Comparison of ENCODE assay signal across 8 cellular contexts in genomic region chr17:16491131-16491702, GRCh38. TPM values are rescaled to one million over a fixed set of nuclear protein-coding genes. Genes with fewer than 3 reads are reported as not detected.
DNase-seq lines count a peak whose midpoint lies in the region; ATAC-seq and TF ChIP-seq lines count a peak whose summit lies in the region.

No MANE protein-coding gene starts in this region.

- H3K9me3 ChIP-seq in heart right ventricle (no peaks in the 10 kb centered on the region), skeletal muscle satellite cell (replicated peaks; ENCODE audit: low read length) (no peaks in the 10 kb centered on the region)

- WGBS in heart right ventricle, 2 donors = 8 to 9% methylated on average over 27 of the region's 28 CpGs

- H3K27me3 ChIP-seq in heart right ventricle (peaks cover 0 to 26% (median 0%) of the 10 kb centered on the region in 7 donors), skeletal muscle satellite cell (ENCODE audit: control insufficient read depth, insufficient read depth, low read length) (peaks cover 62% of the 10 kb centered on the region)

- H3K9ac ChIP-seq in skeletal muscle satellite cell (ENCODE audit: low read depth, low read length) = no peak overlapping the region

- ATAC-seq in heart right ventricle = no peak
- no peak for ATAC-seq in HG02571 (IDR thresholded peaks at IDR 0.05; ENCODE audit: unreplicated experiment)

- no peaks in the 10 kb centered on the region for H3K9me3 Mint-ChIP-seq in activated CD4-positive, alpha-beta T cell treated with anti-CD3 and anti-CD28 coated beads, Interleukin-2, amount 10 ng/mL, durations not matched to agents 24 days and 14 days

- peaks cover 12 to 39% (median 22%) of the 10 kb centered on the region in 9 donors for H3K4me1 ChIP-seq in heart right ventricle
- H3K4me1 ChIP-seq in skeletal muscle satellite cell (ENCODE audit: control insufficient read depth, insufficient read depth, low read length) = peaks cover 9% of the 10 kb centered on the region

- H3K36me3 ChIP-seq in heart right ventricle (no peaks in the 10 kb centered on the region), skeletal muscle satellite cell (ENCODE audit: insufficient read depth, low read length) (no peaks in the 10 kb centered on the region)

- H3K27me3 Mint-ChIP-seq in activated CD4-positive, alpha-beta T cell treated with anti-CD3 and anti-CD28 coated beads, Interleukin-2, amount 10 ng/mL, durations not matched to agents 24 days and 14 days = peaks cover 50% of the 10 kb centered on the region

- peak; percentile 25 for DNase-seq in NCI-H82 (lab: John Stamatoyannopoulos, UW)
- DNase-seq in NCI-H82 treated with DMSO at 0.1 percent for 48 hours (lab: John Stamatoyannopoulos, UW; ENCODE audit: unreplicated experiment) = no peak
- DNase-seq in activated CD4-positive, alpha-beta T cell treated with anti-CD3 and anti-CD28 coated beads, Interleukin-2, amount 10 ng/mL, durations not matched to agents 24 days and 14 days = peak; percentile 67
- DNase-seq in heart right ventricle = no peak
- no peak for DNase-seq in T1000 (lab: John Stamatoyannopoulos, UW)
- DNase-seq in 8988T = no peak

- no peaks in the 10 kb centered on the region for H3K36me3 Mint-ChIP-seq in activated CD4-positive, alpha-beta T cell treated with anti-CD3 and anti-CD28 coated beads, Interleukin-2, amount 10 ng/mL, durations not matched to agents 24 days and 14 days (ENCODE audit: low read depth)

- H3K4me2 ChIP-seq in skeletal muscle satellite cell (ENCODE audit: low read length) = peak overlapping the region; percentile 80

- H3K27ac ChIP-seq in heart right ventricle = peak overlapping the region in 1 of 10 donors; percentile 20

- peak overlapping the region; percentile 59 for H3K4me3 Mint-ChIP-seq in activated CD4-positive, alpha-beta T cell treated with anti-CD3 and anti-CD28 coated beads, Interleukin-2, amount 10 ng/mL, durations not matched to agents 24 days and 14 days

- no peak overlapping the region for H3K27ac Mint-ChIP-seq in activated CD4-positive, alpha-beta T cell treated with anti-CD3 and anti-CD28 coated beads, Interleukin-2, amount 10 ng/mL, durations not matched to agents 24 days and 14 days

- H3K4me3 ChIP-seq in heart right ventricle (peak overlapping the region in 9 of 10 donors; percentile 51 to 70 (median 59)), skeletal muscle satellite cell (ENCODE audit: low read length) (peak overlapping the region; percentile 26)

- no peak for TF ChIP-seq CTCF in heart right ventricle (IDR thresholded peaks at IDR 0.05)

- peaks cover 3% of the 10 kb centered on the region for H3K4me1 Mint-ChIP-seq in activated CD4-positive, alpha-beta T cell treated with anti-CD3 and anti-CD28 coated beads, Interleukin-2, amount 10 ng/mL, durations not matched to agents 24 days and 14 days

- intact Hi-C loops in activated CD4-positive, alpha-beta T cell treated with anti-CD3 and anti-CD28 coated beads, Interleukin-2, amount 10 ng/mL, durations not matched to agents 24 days and 14 days (cut with micrococcal nuclease) = no loop called here
- intact Hi-C loops in heart right ventricle (cut with DNase I) = no loop called here

RNA-seq across cellular contexts. Expression of gene LRRC75A, which starts 0.8 kb away (rescaled TPM):
- total RNA-seq in activated CD4-positive, alpha-beta T cell treated with anti-CD3 and anti-CD28 coated beads, Interleukin-2, amount 10 ng/mL, durations not matched to agents 24 days and 14 days = 1.3 and 1.5 TPM in 2 replicates
- 1 to 10 TPM in 3 of 10 donors, under 1 TPM in 7; 0.34 to 1.3 (median 0.56) TPM for total RNA-seq in heart right ventricle
- polyA plus RNA-seq in heart right ventricle = under 1 TPM; 0.73 to 0.77 TPM
- 0.51 and 0.87 TPM in 2 replicates for total RNA-seq in skeletal muscle satellite cell (2012; rRNA removed)

Comparison
In these comparisons a context has a peak if more than half of its experiments do, and no peak if none do; other contexts are left out.
1. DNase-seq: peak in NCI-H82 (single experiment) and activated CD4-positive, alpha-beta T cell treated with anti-CD3 and anti-CD28 coated beads, Interleukin-2, amount 10 ng/mL, durations not matched to agents 24 days and 14 days (single experiment); none in NCI-H82 treated with DMSO at 0.1 percent for 48 hours (single experiment), heart right ventricle (0 of 2), T1000 (single experiment) and 8988T (single experiment).